ENCODE assay signal across 1 cellular context in genomic region chr1:89688607-89689006, GRCh38.
TF ChIP-seq lines count a peak whose summit lies in the region.

No MANE protein-coding gene starts in this region.

TF ChIP-seq in WTC11, 78 proteins besides CTCF, POLR2A, EP300 and RAD21 (continued from another document):
- no peak for TF ChIP-seq STAT6 (CRISPR knock-in tag; conservative IDR thresholded peaks at IDR 0.05; ENCODE audit: low read depth)
- no peak for TF ChIP-seq JUN (CRISPR knock-in tag; IDR thresholded peaks at IDR 0.05)
- TF ChIP-seq TEAD1 (CRISPR knock-in tag; IDR thresholded peaks at IDR 0.05): no peak
- TF ChIP-seq CREB1 (CRISPR knock-in tag; IDR thresholded peaks at IDR 0.05): no peak
- TF ChIP-seq KAT7 (CRISPR knock-in tag; IDR thresholded peaks at IDR 0.05; ENCODE audit: borderline replicate concordance): no peak
TF ChIP-seq in WTC11: peak in this region for 0.
